Comparison of ENCODE assay signal across 10 cellular contexts in the genomic region with DNA sequence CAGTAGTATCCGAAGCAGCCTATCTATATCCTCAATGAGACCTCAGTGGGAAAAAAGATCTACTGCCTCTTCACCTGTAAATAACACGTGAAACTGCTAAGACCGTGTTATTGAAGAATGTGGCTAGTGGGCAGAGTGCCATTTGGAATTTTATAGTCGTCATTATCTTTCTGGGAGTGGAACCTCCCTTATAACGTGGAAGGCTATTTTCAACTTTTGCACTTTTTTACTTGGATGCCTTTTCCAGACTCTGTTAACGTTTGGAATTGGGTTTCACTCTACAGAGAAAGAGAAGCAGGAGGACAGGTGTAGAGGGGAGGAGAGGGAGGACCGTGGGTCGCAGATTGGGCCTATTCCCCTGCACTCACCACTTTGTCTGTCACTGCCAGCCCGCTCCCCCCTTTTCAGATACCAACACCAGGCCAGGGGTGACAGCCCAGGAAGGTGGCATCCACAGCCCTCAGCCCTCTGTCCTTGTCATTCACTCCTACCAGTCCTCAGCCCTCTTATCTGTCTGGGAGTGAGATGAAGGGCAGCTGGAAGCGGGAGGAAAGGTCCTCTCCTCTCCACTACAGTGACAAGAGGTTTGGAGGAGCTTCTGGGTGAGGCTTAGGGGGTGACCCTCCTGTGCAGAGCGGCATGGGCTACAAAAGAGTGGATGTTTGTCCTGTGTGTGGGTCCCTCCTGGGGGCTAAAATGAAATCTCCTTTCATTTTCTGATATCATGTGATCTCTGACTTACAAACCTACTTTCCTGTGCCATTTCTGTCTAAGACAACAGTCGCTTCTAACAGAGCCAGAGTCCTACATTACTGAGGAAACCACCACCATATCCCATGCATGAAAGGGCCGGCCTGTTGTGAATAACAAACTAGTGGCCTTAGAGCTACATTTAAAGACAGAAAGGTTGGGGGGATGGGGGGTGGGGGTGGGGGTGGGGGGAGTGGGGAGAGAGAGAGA. TPM values are rescaled to one million over a fixed set of nuclear protein-coding genes. Genes with fewer than 3 reads are reported as not detected.
DNase-seq lines count a peak whose midpoint lies in the region; ATAC-seq and TF ChIP-seq lines count a peak whose summit lies in the region.
"Had no signal": no experiment of that assay in that cellular context is flagged by ENCODE, and none has a peak within 500 bp of the region (broad histone marks: within the 10 kb centered on the region; RNA-seq: fewer than 3 reads in every experiment).

No MANE protein-coding gene starts in this region.

- no peak overlapping the region for H2BK15ac ChIP-seq in mesenchymal stem cell (ENCODE audit: low read depth, poor library complexity, severe bottlenecking)

- peaks cover 3% of the 10 kb centered on the region for H3K36me3 Mint-ChIP-seq in activated T-cell treated with anti-CD3 and anti-CD28 coated beads, Interleukin-2, amount 50 U/mL, for 4 hours (ENCODE audit: insufficient read depth)

- H2BK5ac ChIP-seq in mesenchymal stem cell (ENCODE audit: low read depth, low read length, poor library complexity, severe bottlenecking): no peak overlapping the region

- H3K27ac ChIP-seq in stomach (peak overlapping the region in 4 of 5 donors; percentile 18 to 81 (median 47)), mesenchymal stem cell (ENCODE audit: low read length, poor library complexity, severe bottlenecking) (no peak overlapping the region), gastroesophageal sphincter (no peak overlapping the region)
- H3K27ac ChIP-seq: SJCRH30 had no signal

- H2BK120ac ChIP-seq in mesenchymal stem cell (ENCODE audit: low read depth, low read length): no peak overlapping the region

- TF ChIP-seq EP300 in stomach (IDR thresholded peaks at IDR 0.05) (no peak), gastroesophageal sphincter (IDR thresholded peaks at IDR 0.05) (no peak)

- intact Hi-C loops in left ventricle myocardium superior (cut with micrococcal nuclease) (no loop called here), stomach (cut with DNase I; ENCODE audit: low total_unique reads) (no loop called here)

- no peak overlapping the region for H3K9ac ChIP-seq in mesenchymal stem cell (ENCODE audit: low read length)

- H3K27me3 ChIP-seq in stomach: no peaks in the 10 kb centered on the region
- peaks cover 6 to 15% of the 10 kb centered on the region in 2 experiments for H3K27me3 ChIP-seq in mesenchymal stem cell (ENCODE audit: control insufficient read depth in 1 of 2, insufficient read depth in 1 of 2, low read length in 2 of 2)
- no peaks in the 10 kb centered on the region for H3K27me3 ChIP-seq in gastroesophageal sphincter
- H3K27me3 ChIP-seq: SJCRH30 had no signal

- H3K36me3 ChIP-seq in stomach: no peaks in the 10 kb centered on the region
- H3K36me3 ChIP-seq in mesenchymal stem cell (ENCODE audit: control insufficient read depth in 1 of 2, insufficient read depth in 2 of 2, low read depth in 1 of 2, low read length in 2 of 2): no peaks in the 10 kb centered on the region
- H3K36me3 ChIP-seq in gastroesophageal sphincter: no peaks in the 10 kb centered on the region
- H3K36me3 ChIP-seq: SJCRH30 had no signal

- H2AK5ac ChIP-seq in mesenchymal stem cell (ENCODE audit: low read length, severe bottlenecking): no peak overlapping the region

- H3K4me1 Mint-ChIP-seq in activated T-cell treated with anti-CD3 and anti-CD28 coated beads, Interleukin-2, amount 50 U/mL, for 4 hours (ENCODE audit: low read depth): peaks cover 23% of the 10 kb centered on the region

- H3K4me3 ChIP-seq in stomach: peak overlapping the region in 1 of 4 donors; percentile 18
- no peak overlapping the region for H3K4me3 ChIP-seq in mesenchymal stem cell (ENCODE audit: insufficient read depth in 1 of 2, low read depth in 1 of 2, low read length in 2 of 2)
- H3K4me3 ChIP-seq in gastroesophageal sphincter: no peak overlapping the region
- H3K4me3 ChIP-seq: SJCRH30 had no signal

- H4K8ac ChIP-seq in mesenchymal stem cell (ENCODE audit: low read length): no peak overlapping the region

- H4K91ac ChIP-seq in mesenchymal stem cell (ENCODE audit: low read length): no peak overlapping the region

- no peak overlapping the region for H2BK12ac ChIP-seq in mesenchymal stem cell (ENCODE audit: low read length in 2 of 2)

- peak overlapping the region; percentile 63 for H3K4me3 Mint-ChIP-seq in activated T-cell treated with anti-CD3 and anti-CD28 coated beads, Interleukin-2, amount 50 U/mL, for 4 hours
- H3K4me3 Mint-ChIP-seq: nephron had no signal

- H3K27me3 Mint-ChIP-seq in activated T-cell treated with anti-CD3 and anti-CD28 coated beads, Interleukin-2, amount 50 U/mL, for 4 hours (ENCODE audit: low read depth): no peaks in the 10 kb centered on the region

- H3K4ac ChIP-seq in mesenchymal stem cell (ENCODE audit: low read depth in 1 of 2, low read length in 2 of 2): no peak overlapping the region

- ATAC-seq in activated T-cell treated with anti-CD3 and anti-CD28 coated beads, Interleukin-2, amount 50 U/mL, for 4 hours: peak; percentile 21 to 29
- peak; percentile 72 for ATAC-seq in left ventricle myocardium superior
- ATAC-seq in gastroesophageal sphincter: no peak

- no peaks in the 10 kb centered on the region for H3K79me1 ChIP-seq in mesenchymal stem cell (replicated peaks; ENCODE audit: low read length, poor library complexity, severe bottlenecking)

- peaks cover 0 to 19% (median 17%) of the 10 kb centered on the region in 4 donors for H3K4me1 ChIP-seq in stomach
- H3K4me1 ChIP-seq in mesenchymal stem cell (ENCODE audit: control insufficient read depth, insufficient read depth, low read depth, low read length): no peaks in the 10 kb centered on the region
- no peaks in the 10 kb centered on the region for H3K4me1 ChIP-seq in gastroesophageal sphincter

- no peak overlapping the region for H3K4me2 ChIP-seq in mesenchymal stem cell (ENCODE audit: low read length, poor library complexity, severe bottlenecking)

- WGBS in stomach, 5 donors: 49 to 62% (median 56%) methylated on average over 13 of the region's 13 CpGs
- WGBS in mesenchymal stem cell: 72% methylated on average over 5 of the region's 13 CpGs
- WGBS in gastroesophageal sphincter (ENCODE audit: low coverage in 1 of 2), 2 donors: 68 to 74% methylated on average over 4 to 8 of the region's 13 CpGs

- no peak overlapping the region for H2AFZ ChIP-seq in mesenchymal stem cell (ENCODE audit: low read depth, low read length)

- H3K9me3 Mint-ChIP-seq in activated T-cell treated with anti-CD3 and anti-CD28 coated beads, Interleukin-2, amount 50 U/mL, for 4 hours: no peaks in the 10 kb centered on the region
- H3K9me3 Mint-ChIP-seq: nephron had no signal

- no peak overlapping the region for H3K18ac ChIP-seq in mesenchymal stem cell (ENCODE audit: low read depth in 1 of 2, low read length in 2 of 2)

- no peaks in the 10 kb centered on the region for H3K9me3 ChIP-seq in stomach
- no peaks in the 10 kb centered on the region for H3K9me3 ChIP-seq in mesenchymal stem cell (ENCODE audit: control insufficient read depth, low read length)
- no peaks in the 10 kb centered on the region for H3K9me3 ChIP-seq in gastroesophageal sphincter
- H3K9me3 ChIP-seq: SJCRH30 had no signal

- no peak overlapping the region for H3K14ac ChIP-seq in mesenchymal stem cell (ENCODE audit: low read length in 2 of 2)

- TF ChIP-seq POLR2A in stomach (IDR thresholded peaks at IDR 0.05) (no peak), gastroesophageal sphincter (IDR thresholded peaks at IDR 0.05) (no peak)

- no peak overlapping the region for H3K23ac ChIP-seq in mesenchymal stem cell (ENCODE audit: low read length in 2 of 2)

- TF ChIP-seq CTCF in stomach (IDR thresholded peaks at IDR 0.05) (no peak), gastroesophageal sphincter (IDR thresholded peaks at IDR 0.05) (no peak)

- DNase-seq in activated T-cell treated with anti-CD3 and anti-CD28 coated beads, Interleukin-2, amount 50 U/mL, for 4 hours: no peak
- no peak for DNase-seq in activated T-cell treated with anti-CD3 and anti-CD28 coated beads, Interleukin-2, amount 50 U/mL, for 48 hours
- DNase-seq in NCI-H345 treated with DMSO at 0.1 percent for 48 hours (lab: John Stamatoyannopoulos, UW; ENCODE audit: unreplicated experiment) (peak; percentile 31), left ventricle myocardium superior (no peak), stomach (no peak), mesenchymal stem cell (no peak)
- no peak for DNase-seq in activated effector memory CD4-positive, alpha-beta T cell treated with anti-CD3 and anti-CD28 coated beads, Interleukin-2, amount 50 U/mL, for 16 hours

RNA-seq across cellular contexts. Expression of gene CEP68, which starts 23.9 kb away (rescaled TPM):
- 1 to 10 TPM; 2.3 to 5.4 (median 2.9) TPM for total RNA-seq in activated T-cell treated with anti-CD3 and anti-CD28 coated beads, Interleukin-2, amount 50 U/mL, for 4 hours
- 19.5 TPM for total RNA-seq in left ventricle myocardium superior
- 10 to 100 TPM; 13.6 to 39.7 (median 25.8) TPM for total RNA-seq in stomach
- polyA plus RNA-seq in stomach: 1 to 10 TPM; 4.8 to 5.4 (median 4.9) TPM
- polyA plus RNA-seq in mesenchymal stem cell (2013, experiment 1 of 2): 2.9 TPM
- polyA plus RNA-seq in mesenchymal stem cell (2013, experiment 2 of 2): 3.2 TPM
- total RNA-seq in gastroesophageal sphincter: 10 to 100 TPM; 26.3 to 48.9 (median 30.3) TPM

RNA-seq across cellular contexts. Expression of gene SLC1A4, which starts 43.1 kb away (rescaled TPM):
- total RNA-seq in activated T-cell treated with anti-CD3 and anti-CD28 coated beads, Interleukin-2, amount 50 U/mL, for 4 hours: 10 to 100 TPM in 1 of 3 donors, 1 to 10 TPM in 2; 6.2 to 16.7 (median 9.6) TPM
- total RNA-seq in left ventricle myocardium superior (6.2 TPM), stomach (10 to 100 TPM in 2 of 5 donors, 1 to 10 TPM in 3; 1.3 to 30.1 (median 8.3) TPM), gastroesophageal sphincter (10 to 100 TPM in 3 of 4 donors, 1 to 10 TPM in 1; 9.0 to 13.8 (median 11.3) TPM)
- 1 to 10 TPM; 2.7 to 6.5 (median 6.2) TPM for polyA plus RNA-seq in stomach
- 14.3 TPM for polyA plus RNA-seq in mesenchymal stem cell (2013, experiment 1 of 2)
- 15.0 TPM for polyA plus RNA-seq in mesenchymal stem cell (2013, experiment 2 of 2)

Comparison
In these comparisons a context has a peak if more than half of its experiments do, and no peak if none do; other contexts are left out.
1. H3K27ac ChIP-seq: peak in stomach (4 of 5); none in mesenchymal stem cell (single experiment) and gastroesophageal sphincter (0 of 4).